Comparison of ENCODE assay signal across 5 cellular contexts in the genomic region with DNA sequence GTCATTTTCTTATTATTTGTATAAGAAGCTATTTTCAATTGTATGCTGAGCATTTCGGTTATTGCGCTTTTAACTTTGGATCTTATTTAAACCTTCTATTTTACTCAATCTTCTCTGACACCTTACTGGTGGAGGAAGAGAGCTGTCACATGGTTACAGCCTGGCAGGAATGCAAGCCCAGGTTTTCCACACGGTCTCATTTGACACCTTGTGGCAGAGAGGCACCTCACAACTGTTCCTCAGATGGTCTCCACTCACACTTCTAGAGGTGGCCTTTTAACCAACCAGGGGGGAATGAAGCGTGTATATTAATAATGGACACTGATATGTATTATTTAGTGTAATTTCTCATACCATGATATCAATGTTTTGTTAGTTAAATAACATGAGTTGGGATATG.
"Had no signal": no experiment of that assay in that cellular context is flagged by ENCODE, and none has a peak within 500 bp of the region (broad histone marks: within the 10 kb centered on the region; RNA-seq: fewer than 3 reads in every experiment).

No MANE protein-coding gene starts in this region.

- ATAC-seq: GM23338, HepG2 had no signal

- DNase-seq: H9, HCEC 1CT, KBM-7 had no signal
